ENCODE assay signal across 25 cellular contexts in the genomic region with DNA sequence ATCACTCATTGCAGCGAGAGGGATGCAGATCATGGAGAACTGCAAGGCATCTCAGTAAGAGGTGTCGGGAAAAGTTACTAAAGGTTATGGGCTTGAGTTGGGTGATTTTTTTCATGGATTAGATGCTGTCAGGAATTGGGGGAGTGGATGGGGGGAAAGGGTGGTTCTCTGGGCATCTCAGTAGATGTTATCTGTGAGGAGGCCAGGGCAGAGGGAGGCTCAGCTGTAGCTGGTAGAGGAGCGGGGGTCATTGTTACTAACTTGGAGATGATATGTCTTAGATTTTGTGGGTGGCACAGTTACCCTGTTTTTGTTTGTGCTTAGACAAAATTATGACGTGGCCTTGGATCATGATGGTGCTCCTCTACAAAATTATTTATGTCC.
"Had no signal": no experiment of that assay in that cellular context is flagged by ENCODE, and none has a peak within 500 bp of the region (broad histone marks: within the 10 kb centered on the region; RNA-seq: fewer than 3 reads in every experiment).

No MANE protein-coding gene starts in this region.

- H2AFZ ChIP-seq: neural progenitor cell had no signal

- H3K27ac ChIP-seq: adrenal gland, body of pancreas, cardiac muscle cell, colonic mucosa, gastrocnemius medialis, neural progenitor cell, sigmoid colon, tibial nerve had no signal

- DNase-seq: activated CD4-positive, alpha-beta T cell treated with anti-CD3 and anti-CD28 coated beads, Interleukin-2, amount 50 U/mL, for 4 hours; activated naive CD4-positive, alpha-beta T cell treated with Interleukin-2 at 50 U/mL for 16 hours; activated naive CD8-positive, alpha-beta T cell treated with anti-CD3 and anti-CD28 coated beads for 36 hours; activated T-cell treated with anti-CD3 and anti-CD28 coated beads for 4 hours; activated T-cell treated with anti-CD3 and anti-CD28 coated beads, Interleukin-2, amount 50 U/mL, for 72 hours; aorta; body of pancreas; cerebellar nuclear complex; colonic mucosa; effector CD8-positive, alpha-beta T cell; gastrocnemius medialis; glutamatergic neuron; left ventricle myocardium superior; occipital lobe; sigmoid colon; small intestine; stimulated activated naive CD4-positive, alpha-beta T cell treated with Interleukin-2 at 50 U/mL for 16 hours; T-helper 2 cell had no signal

- H3K9me3 ChIP-seq: adrenal gland, body of pancreas, colonic mucosa, gastrocnemius medialis, sigmoid colon, tibial nerve had no signal

- ATAC-seq: activated T-cell treated with anti-CD3 and anti-CD28 coated beads, Interleukin-2, amount 50 U/mL, for 72 hours; body of pancreas; gastrocnemius medialis; left cardiac atrium; left ventricle myocardium superior; WTC11 had no signal

- H3K27me3 ChIP-seq: adrenal gland, body of pancreas, colonic mucosa, gastrocnemius medialis, sigmoid colon had no signal

- H3K4me3 ChIP-seq: adrenal gland, body of pancreas, cardiac muscle cell, colonic mucosa, gastrocnemius medialis, neural progenitor cell, sigmoid colon, tibial nerve had no signal

- H3K4me2 ChIP-seq: neural progenitor cell had no signal

- H3K36me3 ChIP-seq: adrenal gland, cardiac muscle cell, colonic mucosa, gastrocnemius medialis, neural progenitor cell, sigmoid colon, tibial nerve had no signal

- FAIRE-seq: keratinocyte, small intestine had no signal

- H3K9ac ChIP-seq: neural progenitor cell had no signal
